ENCODE assay signal across 1 cellular context in genomic region chr6:46949662-46950280, GRCh38.
TF ChIP-seq lines count a peak whose summit lies in the region.

No MANE protein-coding gene starts in this region.

TF ChIP-seq in GM23338, 12 proteins besides CTCF, POLR2A, EP300 and RAD21:
- TF ChIP-seq ZNF462 (CRISPR knock-in tag; IDR thresholded peaks at IDR 0.05), result no peak
- no peak for TF ChIP-seq ETS1 (IDR thresholded peaks at IDR 0.05)
- no peak for TF ChIP-seq CREB1 (CRISPR knock-in tag; IDR thresholded peaks at IDR 0.05; ENCODE audit: low read depth)
- TF ChIP-seq NANOG (IDR thresholded peaks at IDR 0.05; ENCODE audit: borderline replicate concordance), result no peak
- no peak for TF ChIP-seq ZNF114 (CRISPR knock-in tag; IDR thresholded peaks at IDR 0.05)
- TF ChIP-seq EZH2phosphoT487 (IDR thresholded peaks at IDR 0.05; ENCODE audit: unreplicated experiment), result no peak
- TF ChIP-seq POLR2AphosphoS5 (IDR thresholded peaks at IDR 0.05; ENCODE audit: low read depth), result no peak
- TF ChIP-seq EZH2 (IDR thresholded peaks at IDR 0.05; ENCODE audit: low read depth, unreplicated experiment), result no peak
- TF ChIP-seq ZNF331 (CRISPR knock-in tag; IDR thresholded peaks at IDR 0.05; ENCODE audit: low read depth), result no peak
- TF ChIP-seq REST (IDR thresholded peaks at IDR 0.05; ENCODE audit: unreplicated experiment), result no peak
- no peak for TF ChIP-seq JUNB (IDR thresholded peaks at IDR 0.05; ENCODE audit: unreplicated experiment)
- TF ChIP-seq STAT1 (IDR thresholded peaks at IDR 0.05; ENCODE audit: unreplicated experiment), result no peak
